ENCODE assay signal across 23 cellular contexts in genomic region chr2:54516842-54517241, GRCh38.
"Had no signal": no experiment of that assay in that cellular context is flagged by ENCODE, and none has a peak within 500 bp of the region (broad histone marks: within the 10 kb centered on the region; RNA-seq: fewer than 3 reads in every experiment).

No MANE protein-coding gene starts in this region.

- H3K4me1 Mint-ChIP-seq: naive B cell had no signal

- H3K9me3 Mint-ChIP-seq: dendritic cell treated with granulocyte-macrophage colony-stimulating factor and Interleukin-4, amounts not matched to agents 40 ng/mL and 50 ng/mL, for 4 days; effector memory CD8-positive, alpha-beta T cell; nephron had no signal

- ATAC-seq: effector memory CD8-positive, alpha-beta T cell; gastroesophageal sphincter; left cardiac atrium; left ventricle myocardium superior; pancreas; right cardiac atrium; stimulated activated naive CD8-positive, alpha-beta T cell treated with anti-CD3 and anti-CD28 coated beads, Interleukin-15, Interleukin-2, amounts not matched to agents 100 U/mL and 50 U/mL, for 24 hours; upper lobe of right lung had no signal

- H3K27ac Mint-ChIP-seq: dendritic cell treated with granulocyte-macrophage colony-stimulating factor and Interleukin-4, amounts not matched to agents 40 ng/mL and 50 ng/mL, for 4 days; effector memory CD8-positive, alpha-beta T cell; naive B cell; nephron; progenitor cell of endocrine pancreas had no signal

- H3K36me3 Mint-ChIP-seq: naive B cell had no signal

- H3K4me3 ChIP-seq: esophagus squamous epithelium, gastroesophageal sphincter, lung, pancreas, tibial artery, upper lobe of right lung, vagina had no signal

- H3K27ac ChIP-seq: esophagus squamous epithelium, pancreas, tibial artery, upper lobe of right lung, vagina had no signal

- H3K4me1 ChIP-seq: pancreas had no signal

- H3K9me3 ChIP-seq: esophagus squamous epithelium, gastroesophageal sphincter, pancreas, tibial artery, upper lobe of right lung, vagina had no signal

- H3K27me3 ChIP-seq: esophagus squamous epithelium, gastroesophageal sphincter, pancreas, tibial artery, upper lobe of right lung, vagina had no signal

- H3K27me3 Mint-ChIP-seq: progenitor cell of endocrine pancreas had no signal

- DNase-seq: effector memory CD8-positive, alpha-beta T cell; esophagus squamous epithelium; foreskin fibroblast; glutamatergic neuron; kidney; left cardiac atrium; left ventricle myocardium superior; mesenchymal stem cell; naive B cell; occipital lobe; pancreas; right cardiac atrium; small intestine; stimulated activated CD4-positive, alpha-beta T cell treated with anti-CD3 and anti-CD28 coated beads, Interleukin-2, amount 100 ng/mL, for 48 hours; stimulated activated naive CD8-positive, alpha-beta T cell treated with anti-CD3 and anti-CD28 coated beads, Interleukin-15, Interleukin-2, amounts not matched to agents 100 U/mL and 50 U/mL, for 24 hours; tibial artery; upper lobe of right lung had no signal

- H3K4me3 Mint-ChIP-seq: dendritic cell treated with granulocyte-macrophage colony-stimulating factor and Interleukin-4, amounts not matched to agents 40 ng/mL and 50 ng/mL, for 4 days; effector memory CD8-positive, alpha-beta T cell; naive B cell; nephron had no signal

- H3K36me3 ChIP-seq: esophagus squamous epithelium, gastroesophageal sphincter, pancreas, tibial artery, upper lobe of right lung, vagina had no signal
